Comparison of ENCODE assay signal across 22 cellular contexts in the genomic region with DNA sequence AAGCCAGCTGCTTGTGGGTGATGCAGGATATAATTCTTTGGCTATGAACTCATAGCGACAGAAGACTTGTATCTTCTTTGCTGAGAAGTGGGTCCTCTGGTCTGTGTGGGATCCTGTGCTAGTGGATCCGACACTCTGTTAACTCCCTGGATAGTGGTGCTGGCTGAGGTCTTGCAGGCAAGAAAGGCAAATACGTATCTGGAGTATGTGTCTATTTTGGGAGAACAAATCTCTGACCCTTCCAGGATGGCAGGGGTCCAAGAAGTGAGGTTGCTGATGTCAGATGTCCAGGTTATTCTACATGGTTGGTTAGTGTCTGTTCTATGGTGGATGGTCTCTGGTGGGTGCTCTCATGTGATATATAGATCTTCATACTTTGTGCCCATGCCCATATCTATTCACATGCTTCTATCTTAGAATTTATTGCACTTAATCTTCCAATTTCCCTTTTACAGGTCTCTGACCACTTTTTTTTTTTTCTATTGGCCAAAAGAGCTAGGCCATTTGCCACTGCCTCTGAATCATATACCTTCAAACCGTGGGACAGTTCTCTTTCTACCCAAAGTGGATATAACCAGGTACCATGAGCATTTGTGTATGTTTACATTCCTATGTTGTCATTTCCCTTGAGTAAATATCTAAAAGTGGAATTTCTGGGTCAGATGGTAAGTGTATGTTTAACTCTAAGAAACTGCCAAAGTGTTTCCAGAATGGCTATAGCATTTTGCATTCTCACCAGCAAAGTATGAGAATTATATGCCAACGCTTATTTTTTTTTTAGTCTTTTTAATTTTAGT.
"Had no signal": no experiment of that assay in that cellular context is flagged by ENCODE, and none has a peak within 500 bp of the region (broad histone marks: within the 10 kb centered on the region; RNA-seq: fewer than 3 reads in every experiment).

No MANE protein-coding gene starts in this region.

- ATAC-seq: mucosa of descending colon; naive thymus-derived CD4-positive, alpha-beta T cell; sciatic nerve; stimulated activated naive CD8-positive, alpha-beta T cell treated with anti-CD3 and anti-CD28 coated beads, Interleukin-15, Interleukin-2, amounts not matched to agents 100 U/mL and 50 U/mL, for 24 hours had no signal

- H3K9ac ChIP-seq: neural progenitor cell had no signal

- H3K27me3 Mint-ChIP-seq: activated CD4-positive, alpha-beta memory T cell treated with anti-CD3 and anti-CD28 coated beads for 36 hours; brain; memory B cell had no signal

- H2AFZ ChIP-seq: neural progenitor cell had no signal

- DNase-seq: activated B cell treated with CpG ODN at 0.5 μM for 24 hours; activated CD4-positive, alpha-beta memory T cell treated with anti-CD3 and anti-CD28 coated beads for 36 hours; activated CD4-positive, alpha-beta T cell treated with anti-CD3 and anti-CD28 coated beads for 4 hours; activated naive CD4-positive, alpha-beta T cell treated with anti-CD3 and anti-CD28 coated beads for 36 hours; activated T-cell treated with anti-CD3 and anti-CD28 coated beads for 4 hours; anterior cingulate cortex; cerebellar nuclear complex; cortex of kidney; kidney; mucosa of descending colon; naive thymus-derived CD4-positive, alpha-beta T cell; psoas muscle; stimulated activated CD4-positive, alpha-beta T cell treated with anti-CD3 and anti-CD28 coated beads, Interleukin-1b, Interleukin-23, amount 100 ng/mL, for 48 hours; stimulated activated naive CD8-positive, alpha-beta T cell treated with anti-CD3 and anti-CD28 coated beads, Interleukin-15, Interleukin-2, amounts not matched to agents 100 U/mL and 50 U/mL, for 24 hours; T-helper 1 cell; T-helper 9 cell had no signal

- H3K9me3 Mint-ChIP-seq: activated B cell treated with CpG ODN at 0.5 μM for 24 hours; activated CD4-positive, alpha-beta memory T cell treated with anti-CD3 and anti-CD28 coated beads for 36 hours; activated naive CD4-positive, alpha-beta T cell treated with anti-CD3 and anti-CD28 coated beads for 36 hours; activated T-helper 1 cell treated with anti-CD3 and anti-CD28 coated beads, Interleukin-12 subunit alpha, Interleukin-12 subunit beta, Interleukin-2, Interleukin-4 antibody, amounts not matched to agents 30 ng/mL and 10 ng/mL and 1 ng/mL, durations not matched to agents 14 hours and 24 hours and 36 hours; brain; memory B cell; naive thymus-derived CD4-positive, alpha-beta T cell; neural progenitor cell had no signal

- H3K4me3 Mint-ChIP-seq: activated B cell treated with CpG ODN at 0.5 μM for 24 hours; activated CD4-positive, alpha-beta memory T cell treated with anti-CD3 and anti-CD28 coated beads for 36 hours; activated naive CD4-positive, alpha-beta T cell treated with anti-CD3 and anti-CD28 coated beads for 36 hours; activated T-helper 1 cell treated with anti-CD3 and anti-CD28 coated beads, Interleukin-12 subunit alpha, Interleukin-12 subunit beta, Interleukin-2, Interleukin-4 antibody, amounts not matched to agents 30 ng/mL and 10 ng/mL and 1 ng/mL, durations not matched to agents 14 hours and 24 hours and 36 hours; brain; memory B cell; naive thymus-derived CD4-positive, alpha-beta T cell; neural progenitor cell had no signal

- H3K4me1 ChIP-seq: neural progenitor cell had no signal

- H3K9me3 ChIP-seq: mucosa of descending colon, psoas muscle, tibial nerve had no signal

- H3K36me3 ChIP-seq: neural progenitor cell, tibial nerve had no signal

- H3K4me3 ChIP-seq: mucosa of descending colon, neural progenitor cell, psoas muscle, tibial nerve had no signal

- H3K27ac ChIP-seq: neural progenitor cell, psoas muscle, tibial nerve had no signal

- H3K27me3 ChIP-seq: neural progenitor cell, tibial nerve had no signal

- H3K36me3 Mint-ChIP-seq: activated CD4-positive, alpha-beta memory T cell treated with anti-CD3 and anti-CD28 coated beads for 36 hours; brain; memory B cell; neural progenitor cell had no signal

- H3K27ac Mint-ChIP-seq: activated B cell treated with CpG ODN at 0.5 μM for 24 hours; activated CD4-positive, alpha-beta memory T cell treated with anti-CD3 and anti-CD28 coated beads for 36 hours; activated naive CD4-positive, alpha-beta T cell treated with anti-CD3 and anti-CD28 coated beads for 36 hours; activated T-helper 1 cell treated with anti-CD3 and anti-CD28 coated beads, Interleukin-12 subunit alpha, Interleukin-12 subunit beta, Interleukin-2, Interleukin-4 antibody, amounts not matched to agents 30 ng/mL and 10 ng/mL and 1 ng/mL, durations not matched to agents 14 hours and 24 hours and 36 hours; brain; memory B cell; naive thymus-derived CD4-positive, alpha-beta T cell; neural progenitor cell had no signal

- H3K4me2 ChIP-seq: neural progenitor cell had no signal

- H3K4me1 Mint-ChIP-seq: brain, memory B cell, neural progenitor cell had no signal
